In the genomic region with DNA sequence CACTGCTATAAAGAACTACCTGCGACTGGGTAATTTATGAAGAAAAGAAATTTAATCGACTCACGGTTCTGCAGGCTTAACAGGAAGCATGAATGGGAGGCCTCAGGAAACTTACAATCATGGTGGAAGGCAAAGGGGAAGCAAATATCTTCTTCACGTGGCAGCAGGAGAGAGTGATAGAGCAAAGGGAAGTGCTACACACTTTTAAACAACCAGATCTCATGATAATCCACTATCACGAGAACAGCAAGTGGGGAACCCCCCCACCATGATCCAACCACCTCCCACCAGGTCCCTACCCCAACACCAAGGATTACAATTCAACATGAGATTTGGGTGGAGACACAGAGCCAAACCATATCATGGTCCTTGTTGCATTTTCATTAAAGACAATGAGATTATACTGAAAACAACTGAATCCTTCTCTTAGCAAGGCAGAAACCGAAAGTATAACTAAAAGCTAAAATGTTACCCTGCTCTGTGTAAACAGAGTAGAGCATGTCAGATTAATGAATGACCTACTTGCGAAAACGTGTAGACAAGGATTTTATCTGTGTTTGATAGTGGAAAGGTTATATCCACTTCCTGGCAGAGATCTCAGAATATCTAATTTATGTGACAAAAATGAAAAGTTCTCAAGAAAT, we compare ENCODE assay signal across 10 cellular contexts.
DNase-seq lines count a peak whose midpoint lies in the region; ATAC-seq, FAIRE-seq and TF ChIP-seq lines count a peak whose summit lies in the region.
"Had no signal": no experiment of that assay in that cellular context is flagged by ENCODE, and none has a peak within 500 bp of the region (broad histone marks: within the 10 kb centered on the region; RNA-seq: fewer than 3 reads in every experiment).

No MANE protein-coding gene starts in this region.

- TF ChIP-seq POLR2A in GM12891 (IDR thresholded peaks at IDR 0.05; ENCODE audit: low read depth, low read length) (no peak), right lobe of liver (IDR thresholded peaks at IDR 0.05) (no peak)

- H3K27me3 ChIP-seq in right lobe of liver (no peaks in the 10 kb centered on the region), H7 (ENCODE audit: control insufficient read depth, insufficient read depth, low read length) (no peaks in the 10 kb centered on the region)

- peak; percentile 63 for ATAC-seq in GM21528 (IDR thresholded peaks at IDR 0.05; ENCODE audit: low FRiP score, unreplicated experiment)
- peak; percentile 87 to 95 (median 93) for ATAC-seq in right lobe of liver

- no peaks in the 10 kb centered on the region for H3K36me3 Mint-ChIP-seq in T-helper 1 cell treated with Interleukin-12 subunit alpha and Interleukin-12 subunit beta and Interleukin-4 antibody, amounts not matched to agents 30 μg/mL and 1 μg/mL, for 36 hours (ENCODE audit: low read depth)

- 9% methylated on average over 8 of the region's 8 CpGs for WGBS in right lobe of liver (ENCODE audit: insufficient coverage, low coverage, low lambda C conversion rate, missing lambda C conversion rate)

- peak overlapping the region; percentile 49 for H3K27ac Mint-ChIP-seq in T-helper 1 cell treated with Interleukin-12 subunit alpha and Interleukin-12 subunit beta and Interleukin-4 antibody, amounts not matched to agents 30 μg/mL and 1 μg/mL, for 36 hours

- FAIRE-seq in GM12891 (lab: Jason Lieb, UNC): peak; percentile 35

- peaks cover 7% of the 10 kb centered on the region for H3K27me3 Mint-ChIP-seq in T-helper 1 cell treated with Interleukin-12 subunit alpha and Interleukin-12 subunit beta and Interleukin-4 antibody, amounts not matched to agents 30 μg/mL and 1 μg/mL, for 36 hours (ENCODE audit: low read depth)

- H3K36me3 ChIP-seq in right lobe of liver (no peaks in the 10 kb centered on the region), H7 (replicated peaks; ENCODE audit: control insufficient read depth, insufficient read depth, low read length) (no peaks in the 10 kb centered on the region)

- DNase-seq in GM12891 (ENCODE audit: insufficient read length, low spot score) (no peak), right lobe of liver (no peak), H7 (no peak), NCI-H2227 treated with DMSO at 0.1 percent for 48 hours (lab: John Stamatoyannopoulos, UW) (no peak), NOMO-1 treated with DMSO at 0.1 percent for 48 hours (lab: John Stamatoyannopoulos, UW; ENCODE audit: unreplicated experiment) (no peak), NOMO-1 (lab: John Stamatoyannopoulos, UW; ENCODE audit: unreplicated experiment in 2 of 2) (no peak)
- DNase-seq: activated naive CD4-positive, alpha-beta T cell treated with anti-CD3 and anti-CD28 coated beads, Interleukin-2, amount 50 U/mL, for 16 hours; NCI-H446 had no signal

- H3K4me1 Mint-ChIP-seq in T-helper 1 cell treated with Interleukin-12 subunit alpha and Interleukin-12 subunit beta and Interleukin-4 antibody, amounts not matched to agents 30 μg/mL and 1 μg/mL, for 36 hours (ENCODE audit: low read depth): peaks cover 10% of the 10 kb centered on the region

- peaks cover 0 to 32% (median 5%) of the 10 kb centered on the region in 4 donors for H3K4me1 ChIP-seq in right lobe of liver

- intact Hi-C loops in right lobe of liver (cut with DNase I): no loop called here

- no peak for TF ChIP-seq CTCF in right lobe of liver (IDR thresholded peaks at IDR 0.05)

- no peaks in the 10 kb centered on the region for H3K9me3 Mint-ChIP-seq in T-helper 1 cell treated with Interleukin-12 subunit alpha and Interleukin-12 subunit beta and Interleukin-4 antibody, amounts not matched to agents 30 μg/mL and 1 μg/mL, for 36 hours

- peak overlapping the region; percentile 88 to 92 (median 90) for H3K27ac ChIP-seq in right lobe of liver

- no peaks in the 10 kb centered on the region for H3K9me3 ChIP-seq in right lobe of liver

- H3K4me3 Mint-ChIP-seq in T-helper 1 cell treated with Interleukin-12 subunit alpha and Interleukin-12 subunit beta and Interleukin-4 antibody, amounts not matched to agents 30 μg/mL and 1 μg/mL, for 36 hours: peak overlapping the region; percentile 41

- H3K4me3 ChIP-seq in right lobe of liver (peak overlapping the region; percentile 24 to 41 (median 38)), H7 (ENCODE audit: insufficient read depth, low read depth, low read length) (no peak overlapping the region)

TF ChIP-seq in GM12891, 5 proteins besides CTCF, POLR2A, EP300 and RAD21:
- TF ChIP-seq SPI1 (IDR thresholded peaks at IDR 0.05; ENCODE audit: low read depth, low read length) (0 out of 2 replicates have a peak, but pooled peaks have one; percentile 4), POU2F2 (IDR thresholded peaks at IDR 0.05; ENCODE audit: low read depth, low read length) (no peak)
